ENCODE assay signal across 6 cellular contexts in the genomic region with DNA sequence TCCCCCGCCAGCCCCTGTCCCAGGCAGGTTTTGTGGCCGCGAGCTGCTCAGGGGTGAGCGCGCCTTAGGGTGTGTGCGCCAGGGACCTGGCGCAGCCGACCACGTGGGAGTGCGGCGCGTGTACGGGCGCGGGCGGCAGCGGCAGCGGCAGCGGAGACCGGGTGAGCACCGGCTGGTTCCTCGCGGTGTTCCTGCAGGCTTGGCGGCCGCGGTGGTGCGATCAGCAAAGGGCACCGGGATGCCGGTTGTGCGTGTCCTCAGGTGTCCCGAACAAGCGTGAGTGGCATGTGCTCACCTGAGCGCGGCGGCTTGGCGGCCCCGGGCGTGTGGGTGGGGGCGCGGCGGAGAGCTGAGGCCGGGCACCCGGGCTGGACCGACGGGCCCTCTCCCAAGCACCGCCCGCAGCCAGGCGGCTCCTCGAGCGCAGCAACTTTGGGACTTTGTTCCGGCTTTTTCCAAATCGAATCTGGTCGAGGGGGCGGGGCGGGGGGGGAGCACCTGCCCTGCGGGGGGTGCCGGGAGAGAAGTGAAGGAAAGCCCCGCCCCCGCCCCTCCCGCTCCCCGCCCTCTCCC. TPM values are rescaled to one million over a fixed set of nuclear protein-coding genes. Genes with fewer than 3 reads are reported as not detected.
DNase-seq lines count a peak whose midpoint lies in the region; ATAC-seq and TF ChIP-seq lines count a peak whose summit lies in the region.

No MANE protein-coding gene starts in this region.

- peak overlapping the region; percentile 62 to 92 (median 74) for H3K4me2 ChIP-seq in BLaER1 treated with 17β-estradiol and CSF1 and Interleukin-3, amounts not matched to agents 10 nM and 100 nM
- peak overlapping the region; percentile 75 for H3K4me2 ChIP-seq in skeletal muscle satellite cell (ENCODE audit: low read length)

- no peaks in the 10 kb centered on the region for H3K9me3 ChIP-seq in BLaER1 treated with 17β-estradiol and CSF1 and Interleukin-3, amounts not matched to agents 10 nM and 100 nM (replicated peaks in 1 of 11)
- H3K9me3 ChIP-seq in skeletal muscle satellite cell (replicated peaks; ENCODE audit: low read length): no peaks in the 10 kb centered on the region

- no peak for ATAC-seq in HG03565 (IDR thresholded peaks at IDR 0.05; ENCODE audit: unreplicated experiment)

- H3K9ac ChIP-seq in BLaER1 treated with 17β-estradiol and CSF1 and Interleukin-3, amounts not matched to agents 10 nM and 100 nM: peak overlapping the region in 4 of 11 experiments; percentile 21 to 53 (median 36); a peak in 4 of 22 replicates
- H3K9ac ChIP-seq in skeletal muscle satellite cell (ENCODE audit: low read depth, low read length): no peak overlapping the region

- H3K4me1 ChIP-seq in BLaER1 treated with 17β-estradiol and CSF1 and Interleukin-3, amounts not matched to agents 10 nM and 100 nM: peaks cover 13 to 46% (median 30%) of the 10 kb centered on the region in 10 experiments
- peaks cover 14% of the 10 kb centered on the region for H3K4me1 ChIP-seq in skeletal muscle satellite cell (ENCODE audit: control insufficient read depth, insufficient read depth, low read length)

- H3K27ac ChIP-seq in BLaER1 treated with 17β-estradiol and CSF1 and Interleukin-3, amounts not matched to agents 10 nM and 100 nM: no peak overlapping the region

- H4K20me1 ChIP-seq in BLaER1 treated with 17β-estradiol and CSF1 and Interleukin-3, amounts not matched to agents 10 nM and 100 nM: peaks cover 32 to 78% (median 56%) of the 10 kb centered on the region in 11 experiments; a peak in 21 of 22 replicates

- H3K4me3 ChIP-seq in BLaER1 treated with 17β-estradiol and CSF1 and Interleukin-3, amounts not matched to agents 10 nM and 100 nM: peak overlapping the region; percentile 19 to 63 (median 48); a peak in 15 of 20 replicates
- H3K4me3 ChIP-seq in epithelial cell of proximal tubule (ENCODE audit: low read depth, low read length) (peak overlapping the region; percentile 46), skeletal muscle satellite cell (ENCODE audit: low read length) (peak overlapping the region; percentile 55)

- H3K36me3 ChIP-seq in BLaER1 treated with 17β-estradiol and CSF1 and Interleukin-3, amounts not matched to agents 10 nM and 100 nM: peaks cover 0 to 8% (median 2%) of the 10 kb centered on the region in 11 experiments; a peak in 10 of 22 replicates
- H3K36me3 ChIP-seq in skeletal muscle satellite cell (ENCODE audit: insufficient read depth, low read length): no peaks in the 10 kb centered on the region

- H3K27me3 ChIP-seq in BLaER1 treated with 17β-estradiol and CSF1 and Interleukin-3, amounts not matched to agents 10 nM and 100 nM: peaks cover 59 to 82% (median 68%) of the 10 kb centered on the region in 11 experiments
- peaks cover 38% of the 10 kb centered on the region for H3K27me3 ChIP-seq in skeletal muscle satellite cell (ENCODE audit: control insufficient read depth, insufficient read depth, low read length)

- DNase-seq in RKO (ENCODE audit: low spot score) (peak; percentile 42), epithelial cell of proximal tubule (ENCODE audit: low read depth) (no peak), SIG-M5 (lab: John Stamatoyannopoulos, UW) (no peak)

- TF ChIP-seq CTCF in epithelial cell of proximal tubule (conservative IDR thresholded peaks at IDR 0.05; ENCODE audit: low read depth, low read length): no peak

RNA-seq across cellular contexts. Expression of gene HSD11B2, which starts 0.3 kb away (rescaled TPM):
- 1.2 and 2.2 TPM in 2 replicates for total RNA-seq in epithelial cell of proximal tubule
- not detected in 2 replicates for total RNA-seq in skeletal muscle satellite cell (2012; rRNA removed)

RNA-seq across cellular contexts. Expression of gene ZDHHC1, which starts 14.3 kb away (rescaled TPM):
- total RNA-seq in epithelial cell of proximal tubule: 1.8 and 7.3 TPM in 2 replicates
- total RNA-seq in skeletal muscle satellite cell (2012; rRNA removed): 5.1 and 5.9 TPM in 2 replicates

RNA-seq across cellular contexts. Expression of gene TPPP3, which starts 37.3 kb away (rescaled TPM):
- 0.36 TPM in 1 of 2 replicates, not detected in the other for total RNA-seq in epithelial cell of proximal tubule
- total RNA-seq in skeletal muscle satellite cell (2012; rRNA removed): 0.25 and 1.3 TPM in 2 replicates

RNA-seq across cellular contexts. Expression of gene ATP6V0D1, which starts 50.4 kb away (rescaled TPM):
- total RNA-seq in epithelial cell of proximal tubule: 97.9 and 120 TPM in 2 replicates
- total RNA-seq in skeletal muscle satellite cell (2012; rRNA removed): 112 and 131 TPM in 2 replicates

RNA-seq across cellular contexts. Expression of gene AGRP, which starts 52.8 kb away (rescaled TPM):
- not detected in 2 replicates for total RNA-seq in epithelial cell of proximal tubule
- total RNA-seq in skeletal muscle satellite cell (2012; rRNA removed): not detected in 2 replicates
